14 cellular contexts compared by ENCODE assay signal in the genomic region with DNA sequence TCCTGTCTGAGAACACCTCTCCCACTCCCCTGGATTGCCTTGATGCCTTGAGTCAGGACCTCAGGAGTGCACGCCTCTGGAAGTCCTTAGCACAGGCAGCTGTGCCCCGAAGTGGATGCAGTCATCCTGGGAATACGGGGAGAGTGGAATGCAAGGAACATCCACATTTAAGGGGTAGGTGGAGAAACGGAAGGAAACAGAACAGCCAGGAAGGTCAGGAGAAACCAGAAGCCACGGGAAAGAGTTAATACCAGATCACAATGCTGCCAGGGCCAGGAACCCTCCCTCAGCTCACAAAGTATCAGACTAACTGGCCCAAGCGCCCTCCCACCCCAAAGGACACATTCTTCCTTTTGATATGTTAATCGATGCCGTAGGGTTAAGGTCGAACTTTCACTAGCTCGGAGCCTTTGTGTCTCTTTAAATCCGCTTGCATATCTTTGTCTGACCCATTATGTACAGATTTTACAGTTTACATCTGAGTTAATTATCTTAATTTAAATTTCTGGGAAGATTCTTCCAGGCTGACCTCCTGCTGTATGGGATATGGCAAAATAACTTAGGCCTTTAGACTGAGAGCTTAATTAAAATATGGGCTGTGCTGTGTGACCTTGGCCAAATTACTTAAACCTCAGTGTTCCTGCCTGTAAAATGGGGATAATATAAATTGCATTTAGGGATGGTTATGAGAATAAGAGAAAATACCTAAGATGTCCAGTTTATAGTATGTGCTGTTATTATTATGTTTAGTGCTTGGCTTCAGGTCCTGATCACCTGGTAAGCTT. TPM values are rescaled to one million over a fixed set of nuclear protein-coding genes. Genes with fewer than 3 reads are reported as not detected.
DNase-seq lines count a peak whose midpoint lies in the region; ATAC-seq and TF ChIP-seq lines count a peak whose summit lies in the region.
"Had no signal": no experiment of that assay in that cellular context is flagged by ENCODE, and none has a peak within 500 bp of the region (broad histone marks: within the 10 kb centered on the region; RNA-seq: fewer than 3 reads in every experiment).

No MANE protein-coding gene starts in this region.

- no peak for ATAC-seq in GM18520 (IDR thresholded peaks at IDR 0.05; ENCODE audit: unreplicated experiment)

- H3K36me3 ChIP-seq in iPS-20b (ENCODE audit: insufficient read depth, low read depth, low read length), result no peaks in the 10 kb centered on the region
- no peaks in the 10 kb centered on the region for H3K36me3 ChIP-seq in sigmoid colon
- no peaks in the 10 kb centered on the region for H3K36me3 ChIP-seq in prostate gland

- peak overlapping the region; percentile 20 for H3K27ac ChIP-seq in iPS-20b (ENCODE audit: low read length)
- H3K27ac ChIP-seq in sigmoid colon, result no peak overlapping the region
- no peak overlapping the region for H3K27ac ChIP-seq in prostate gland
- H3K27ac ChIP-seq: parathyroid adenoma had no signal

- TF ChIP-seq POLR2A in sigmoid colon (IDR thresholded peaks at IDR 0.05), result no peak
- no peak for TF ChIP-seq POLR2A in prostate gland (IDR thresholded peaks at IDR 0.05)

- peak overlapping the region; percentile 24; the same call in 1 of the 2 replicates for H3K4me3 ChIP-seq in iPS-20b (ENCODE audit: low read length)
- H3K4me3 ChIP-seq in sigmoid colon, result no peak overlapping the region
- H3K4me3 ChIP-seq in prostate gland, result no peak overlapping the region

- H3K9me3 ChIP-seq in iPS-20b (ENCODE audit: insufficient read depth, low read depth, low read length), result no peaks in the 10 kb centered on the region
- H3K9me3 ChIP-seq in sigmoid colon, result no peaks in the 10 kb centered on the region
- no peaks in the 10 kb centered on the region for H3K9me3 ChIP-seq in prostate gland

- no peak for TF ChIP-seq CTCF in sigmoid colon (IDR thresholded peaks at IDR 0.05)
- no peak for TF ChIP-seq CTCF in prostate gland (IDR thresholded peaks at IDR 0.05)

- no peak for DNase-seq in activated T-cell treated with anti-CD3 and anti-CD28 coated beads, Interleukin-2, amount 50 U/mL, for 24 hours
- no peak for DNase-seq in activated T-cell treated with anti-CD3 and anti-CD28 coated beads for 4 hours
- DNase-seq in activated CD8-positive, alpha-beta memory T cell treated with anti-CD3 and anti-CD28 coated beads, Interleukin-2, amount 50 U/mL, for 48 hours, result peak; percentile 44
- DNase-seq in sigmoid colon, result peak; percentile 24
- DNase-seq in prostate gland (ENCODE audit: low spot score), result no peak
- DNase-seq in T1000 (lab: John Stamatoyannopoulos, UW), result no peak
- DNase-seq: DMS79 treated with DMSO at 0.1 percent for 48 hours, mammary epithelial cell, NCI-H1417, NCI-H526 treated with DMSO at 0.1 percent for 48 hours had no signal

- peak overlapping the region; percentile 47; the same call in 1 of the 2 replicates for H3K9ac ChIP-seq in iPS-20b (ENCODE audit: low read depth, low read length)
- H3K9ac ChIP-seq: parathyroid adenoma had no signal

- peak overlapping the region; percentile 97 for H3K27ac Mint-ChIP-seq in activated T-cell treated with anti-CD3 and anti-CD28 coated beads, Interleukin-2, amount 50 U/mL, for 24 hours
- H3K27ac Mint-ChIP-seq: activated T-helper 2 cell treated with anti-CD3 and anti-CD28 coated beads, Interferon-gamma antibody, Interleukin-2, Interleukin-4, amounts not matched to agents 10 μg/mL and 5 μg/mL and 100 μg/mL, durations not matched to agents 14 hours and 24 hours and 36 hours had no signal

- no peaks in the 10 kb centered on the region for H3K27me3 Mint-ChIP-seq in activated T-cell treated with anti-CD3 and anti-CD28 coated beads, Interleukin-2, amount 50 U/mL, for 24 hours

- H3K9me3 Mint-ChIP-seq in activated T-cell treated with anti-CD3 and anti-CD28 coated beads, Interleukin-2, amount 50 U/mL, for 24 hours, result peaks cover 6% of the 10 kb centered on the region
- H3K9me3 Mint-ChIP-seq: activated T-helper 2 cell treated with anti-CD3 and anti-CD28 coated beads, Interferon-gamma antibody, Interleukin-2, Interleukin-4, amounts not matched to agents 10 μg/mL and 5 μg/mL and 100 μg/mL, durations not matched to agents 14 hours and 24 hours and 36 hours had no signal

- intact Hi-C loops in sigmoid colon (cut with DNase I), result no loop called here
- intact Hi-C loops in prostate gland (cut with DNase I), result no loop called here

- 85% methylated on average over 11 of the region's 11 CpGs for WGBS in sigmoid colon, 2 donors
- WGBS in prostate gland, result 73% methylated on average over 11 of the region's 11 CpGs

- peaks cover 24% of the 10 kb centered on the region for H3K36me3 Mint-ChIP-seq in activated T-cell treated with anti-CD3 and anti-CD28 coated beads, Interleukin-2, amount 50 U/mL, for 24 hours (ENCODE audit: low read depth)

- peaks cover 88% of the 10 kb centered on the region for H3K4me1 Mint-ChIP-seq in activated T-cell treated with anti-CD3 and anti-CD28 coated beads, Interleukin-2, amount 50 U/mL, for 24 hours (ENCODE audit: low read depth)

- TF ChIP-seq EP300 in sigmoid colon (IDR thresholded peaks at IDR 0.05), result no peak

- peaks cover 6% of the 10 kb centered on the region; the same call in 1 of the 2 replicates for H3K27me3 ChIP-seq in iPS-20b (ENCODE audit: insufficient read depth, low read length)
- no peaks in the 10 kb centered on the region for H3K27me3 ChIP-seq in sigmoid colon
- H3K27me3 ChIP-seq in prostate gland (replicated peaks; ENCODE audit: insufficient read depth), result no peaks in the 10 kb centered on the region

- H3K4me1 ChIP-seq in iPS-20b (ENCODE audit: insufficient read depth, low read length), result peaks cover 30% of the 10 kb centered on the region
- H3K4me1 ChIP-seq in sigmoid colon, result peaks cover 0 to 12% (median 3%) of the 10 kb centered on the region in 4 donors
- no peaks in the 10 kb centered on the region for H3K4me1 ChIP-seq in prostate gland (replicated peaks)

- H3K4me3 Mint-ChIP-seq in activated T-cell treated with anti-CD3 and anti-CD28 coated beads, Interleukin-2, amount 50 U/mL, for 24 hours, result no peak overlapping the region

RNA-seq across cellular contexts. Expression of a gene that starts 24.0 kb away (rescaled TPM):
- total RNA-seq in sigmoid colon (100 to 1,000 TPM in 3 of 4 donors, 10 to 100 TPM in 1; 75.1 to 125 (median 110) TPM), prostate gland (100 to 1,000 TPM; 145 to 153 TPM)
- polyA plus RNA-seq in sigmoid colon, result 100 to 1,000 TPM in 1 of 3 donors, 10 to 100 TPM in 2; 43.2 to 144 (median 46.7) TPM

RNA-seq across cellular contexts. Expression of a gene that starts 44.3 kb away (rescaled TPM):
- total RNA-seq in sigmoid colon (1 to 10 TPM; 2.9 to 5.4 (median 4.6) TPM), prostate gland (10 to 100 TPM in 1 of 2 donors, 1 to 10 TPM in 1; 9.5 to 12.6 TPM)
- 10 to 100 TPM in 1 of 3 donors, 1 to 10 TPM in 2; 4.2 to 14.0 (median 9.6) TPM for polyA plus RNA-seq in sigmoid colon

RNA-seq across cellular contexts. Expression of a gene that starts 44.7 kb away (rescaled TPM):
- total RNA-seq in sigmoid colon (10 to 100 TPM in 3 of 4 donors, 1 to 10 TPM in 1; 9.9 to 15.5 (median 13.7) TPM), prostate gland (10 to 100 TPM; 20.2 to 25.5 TPM)
- polyA plus RNA-seq in sigmoid colon, result 10 to 100 TPM in 1 of 3 donors, 1 to 10 TPM in 2; 7.8 to 14.6 (median 9.4) TPM

Comparison
In these comparisons a context has a peak if more than half of its experiments do, and no peak if none do; other contexts are left out.
1. DNase-seq: peak in activated CD8-positive, alpha-beta memory T cell treated with anti-CD3 and anti-CD28 coated beads, Interleukin-2, amount 50 U/mL, for 48 hours (single experiment) and sigmoid colon (single experiment); none in activated T-cell treated with anti-CD3 and anti-CD28 coated beads, Interleukin-2, amount 50 U/mL, for 24 hours (single experiment), activated T-cell treated with anti-CD3 and anti-CD28 coated beads for 4 hours (single experiment), prostate gland (single experiment) and T1000 (single experiment).